ENCODE assay signal across 23 cellular contexts in genomic region chr5:135367554-135367953, GRCh38. TPM values are rescaled to one million over a fixed set of nuclear protein-coding genes. Genes with fewer than 3 reads are reported as not detected.
DNase-seq lines count a peak whose midpoint lies in the region; ATAC-seq and TF ChIP-seq lines count a peak whose summit lies in the region.
"Had no signal": no experiment of that assay in that cellular context is flagged by ENCODE, and none has a peak within 500 bp of the region (broad histone marks: within the 10 kb centered on the region; RNA-seq: fewer than 3 reads in every experiment).

No MANE protein-coding gene starts in this region.

- H3K27ac Mint-ChIP-seq in chondrocyte (ENCODE audit: unreplicated experiment) (peak overlapping the region; percentile 5), progenitor cell of endocrine pancreas (peak overlapping the region; percentile 45)

- H3K27me3 Mint-ChIP-seq in chondrocyte (ENCODE audit: low read depth) (no peaks in the 10 kb centered on the region), progenitor cell of endocrine pancreas (no peaks in the 10 kb centered on the region)
- H3K27me3 Mint-ChIP-seq: CD4-positive, alpha-beta memory T cell had no signal

- no peak overlapping the region for H3K4me2 ChIP-seq in DND-41 (ENCODE audit: insufficient read depth, low read length)
- H3K4me2 ChIP-seq: BLaER1 treated with 17β-estradiol and CSF1 and Interleukin-3, amounts not matched to agents 10 nM and 100 nM had no signal

- peaks cover 94% of the 10 kb centered on the region for H3K79me2 ChIP-seq in DND-41 (ENCODE audit: insufficient read depth, low read length)

- H3K27me3 ChIP-seq in DND-41 (ENCODE audit: insufficient read depth, low read length, poor library complexity), result no peaks in the 10 kb centered on the region
- no peaks in the 10 kb centered on the region for H3K27me3 ChIP-seq in gastroesophageal sphincter
- H3K27me3 ChIP-seq: BLaER1 treated with 17β-estradiol and CSF1 and Interleukin-3, amounts not matched to agents 10 nM and 100 nM had no signal

- no peak overlapping the region for H2AFZ ChIP-seq in DND-41 (ENCODE audit: low read depth, low read length)

- H3K9ac ChIP-seq in DND-41 (ENCODE audit: low read depth, low read length), result no peak overlapping the region
- H3K9ac ChIP-seq: BLaER1 treated with 17β-estradiol and CSF1 and Interleukin-3, amounts not matched to agents 10 nM and 100 nM had no signal

- WGBS in gastroesophageal sphincter (ENCODE audit: low coverage in 1 of 2), 2 donors, result 77% methylated on average over 4 of the region's 4 CpGs; no CpG with 5 or more reads in 1 of the 2 donors

- H3K36me3 ChIP-seq in DND-41 (ENCODE audit: insufficient read depth, low read length) (peaks cover 94% of the 10 kb centered on the region), KOPT-K1 (ENCODE audit: insufficient read depth, low read length) (peaks cover 97% of the 10 kb centered on the region), gastroesophageal sphincter (peaks cover 0 to 64% of the 10 kb centered on the region in 2 donors)

- H3K9me3 Mint-ChIP-seq in chondrocyte (ENCODE audit: low read depth) (no peaks in the 10 kb centered on the region), progenitor cell of endocrine pancreas (ENCODE audit: low read depth) (no peaks in the 10 kb centered on the region)
- H3K9me3 Mint-ChIP-seq: CD4-positive, alpha-beta memory T cell had no signal

- peaks cover 44% of the 10 kb centered on the region for H4K20me1 ChIP-seq in DND-41 (ENCODE audit: insufficient read depth, low read length)

- H3K4me1 Mint-ChIP-seq in chondrocyte (ENCODE audit: low read depth) (peaks cover 26% of the 10 kb centered on the region), progenitor cell of endocrine pancreas (ENCODE audit: low read depth) (peaks cover 3% of the 10 kb centered on the region)

- peaks cover 19% of the 10 kb centered on the region for H3K36me3 Mint-ChIP-seq in chondrocyte (ENCODE audit: low read depth)
- peaks cover 15% of the 10 kb centered on the region for H3K36me3 Mint-ChIP-seq in progenitor cell of endocrine pancreas (ENCODE audit: insufficient read depth)

- no peak for TF ChIP-seq POLR2A in gastroesophageal sphincter (IDR thresholded peaks at IDR 0.05)

- peak overlapping the region; percentile 49 for H3K27ac ChIP-seq in DND-41 (ENCODE audit: low read length)
- H3K27ac ChIP-seq in KOPT-K1 (ENCODE audit: low read depth, low read length, poor library complexity, severe bottlenecking), result peak overlapping the region; percentile 5
- H3K27ac ChIP-seq in gastroesophageal sphincter, result no peak overlapping the region
- H3K27ac ChIP-seq: BLaER1 treated with 17β-estradiol and CSF1 and Interleukin-3, amounts not matched to agents 10 nM and 100 nM; HL-60; RWPE1; SK-N-MC had no signal

- TF ChIP-seq EP300 in gastroesophageal sphincter (IDR thresholded peaks at IDR 0.05), result no peak

- no peaks in the 10 kb centered on the region for H3K9me3 ChIP-seq in DND-41 (ENCODE audit: insufficient read depth, low read length, severe bottlenecking)
- H3K9me3 ChIP-seq in KOPT-K1 (ENCODE audit: insufficient read depth, low read length, poor library complexity, severe bottlenecking), result no peaks in the 10 kb centered on the region
- H3K9me3 ChIP-seq in gastroesophageal sphincter, result no peaks in the 10 kb centered on the region
- H3K9me3 ChIP-seq: BLaER1 treated with 17β-estradiol and CSF1 and Interleukin-3, amounts not matched to agents 10 nM and 100 nM had no signal

- H3K4me3 Mint-ChIP-seq in chondrocyte (ENCODE audit: unreplicated experiment) (no peak overlapping the region), progenitor cell of endocrine pancreas (ENCODE audit: low read depth) (no peak overlapping the region)
- H3K4me3 Mint-ChIP-seq: CD4-positive, alpha-beta memory T cell had no signal

- no peak for TF ChIP-seq CTCF in DND-41 (IDR thresholded peaks at IDR 0.05; ENCODE audit: borderline replicate concordance, extremely low read depth, low read length, poor library complexity, severe bottlenecking)
- no peak for TF ChIP-seq CTCF in chondrocyte (IDR thresholded peaks at IDR 0.05)
- no peak for TF ChIP-seq CTCF in progenitor cell of endocrine pancreas (IDR thresholded peaks at IDR 0.05; ENCODE audit: unreplicated experiment)
- TF ChIP-seq CTCF in gastroesophageal sphincter (IDR thresholded peaks at IDR 0.05), result no peak

- ATAC-seq in DND-41 (ENCODE audit: insufficient read depth, low read depth), result no peak
- ATAC-seq in gastroesophageal sphincter, result no peak
- ATAC-seq: Panc1 had no signal

- DNase-seq in DND-41, result no peak
- no peak for DNase-seq in chondrocyte (ENCODE audit: low spot score)
- no peak for DNase-seq in progenitor cell of endocrine pancreas (ENCODE audit: low spot score, unreplicated experiment)
- DNase-seq in SIG-M5 treated with dmso at 0.1 percent for 504 hours (lab: John Stamatoyannopoulos, UW; ENCODE audit: unreplicated experiment), result no peak
- DNase-seq in NCI-H446 (lab: John Stamatoyannopoulos, UW), result no peak
- DNase-seq in mesenteric fat pad (ENCODE audit: low spot score), result no peak
- DNase-seq: AML-193; CD4-positive, alpha-beta memory T cell; COR-L47; DMS53; HCEC 1CT; Kasumi-1; MV-4-11; NCI-H2029 treated with DMSO at 0.1 percent for 48 hours; NCI-H69; SHP77 had no signal

- no peak overlapping the region for H3K4me3 ChIP-seq in DND-41 (ENCODE audit: low read depth in 1 of 2, low read length in 2 of 2)
- no peak overlapping the region for H3K4me3 ChIP-seq in gastroesophageal sphincter
- H3K4me3 ChIP-seq: BLaER1 treated with 17β-estradiol and CSF1 and Interleukin-3, amounts not matched to agents 10 nM and 100 nM; SK-N-MC had no signal

- H3K4me1 ChIP-seq in DND-41 (ENCODE audit: insufficient read depth, low read length), result peaks cover 80% of the 10 kb centered on the region
- H3K4me1 ChIP-seq in gastroesophageal sphincter, result peaks cover 7 to 64% (median 14%) of the 10 kb centered on the region in 3 donors

RNA-seq across cellular contexts. Expression of gene MACROH2A1, which starts 31.5 kb away (rescaled TPM):
- total RNA-seq in chondrocyte, result 100 to 142 TPM (median 102 TPM) in 3 replicates
- total RNA-seq in progenitor cell of endocrine pancreas, result 311 and 319 TPM in 2 replicates
- total RNA-seq in gastroesophageal sphincter, result 100 to 1,000 TPM; 163 to 180 (median 177) TPM
- total RNA-seq in mesenteric fat pad, result 170 TPM

Comparison
In these comparisons a context has a peak if more than half of its experiments do, and no peak if none do; other contexts are left out.
1. H3K27ac ChIP-seq: peak in DND-41 (single experiment) and KOPT-K1 (single experiment); none in gastroesophageal sphincter (0 of 4).